ENCODE assay signal across 8 cellular contexts in the genomic region with DNA sequence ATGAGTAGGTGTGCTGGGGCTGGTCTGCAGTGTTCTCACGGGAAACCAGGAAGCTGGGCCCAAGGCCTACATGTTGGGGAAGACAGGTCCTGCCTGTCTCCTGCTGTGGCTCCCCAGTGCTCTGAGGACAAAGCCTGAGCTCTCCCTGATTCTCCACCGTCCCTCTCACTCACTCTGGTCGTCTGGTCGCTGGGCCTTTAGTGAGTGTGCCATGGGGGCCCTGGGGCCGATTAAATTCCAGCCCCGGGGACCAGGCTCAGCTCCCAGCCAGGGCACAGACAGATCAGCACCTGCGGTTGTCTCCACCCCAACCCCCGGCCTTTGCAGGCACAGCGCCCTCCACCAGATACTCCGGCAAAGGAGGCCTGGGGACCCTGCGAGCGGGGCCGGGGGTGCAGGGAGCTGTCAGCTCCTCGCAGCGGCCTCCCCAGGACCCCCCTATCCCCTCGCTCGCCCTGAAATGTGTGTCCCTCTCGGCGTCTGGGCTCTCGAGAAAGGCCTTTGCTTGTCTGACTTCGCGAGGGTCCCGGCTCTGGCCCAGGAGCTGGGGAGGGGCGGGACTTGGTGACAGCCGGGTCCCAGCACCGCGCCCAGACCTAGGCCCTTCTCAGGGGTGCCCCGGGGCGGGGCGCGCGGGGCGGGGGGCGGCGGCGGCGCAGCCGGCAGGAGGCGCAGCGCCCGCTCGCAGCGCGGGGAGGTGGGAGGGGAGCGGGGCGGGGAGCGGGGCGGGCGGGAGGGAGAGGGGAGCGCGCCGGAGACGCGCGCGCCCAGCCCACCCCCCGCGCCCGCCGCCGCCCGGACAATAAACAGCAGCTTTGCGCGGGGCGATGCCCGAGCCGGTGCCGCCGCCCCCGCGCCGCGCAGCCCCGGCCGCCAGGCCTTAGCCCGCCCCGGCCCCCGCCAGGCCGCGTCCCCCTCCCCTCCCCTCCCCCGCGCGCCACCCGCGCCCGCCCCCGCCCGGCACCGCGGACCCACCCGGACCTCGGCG. TPM values are rescaled to one million over a fixed set of nuclear protein-coding genes. Genes with fewer than 3 reads are reported as not detected.
DNase-seq lines count a peak whose midpoint lies in the region; ATAC-seq lines count a peak whose summit lies in the region.

A gene with protein sequence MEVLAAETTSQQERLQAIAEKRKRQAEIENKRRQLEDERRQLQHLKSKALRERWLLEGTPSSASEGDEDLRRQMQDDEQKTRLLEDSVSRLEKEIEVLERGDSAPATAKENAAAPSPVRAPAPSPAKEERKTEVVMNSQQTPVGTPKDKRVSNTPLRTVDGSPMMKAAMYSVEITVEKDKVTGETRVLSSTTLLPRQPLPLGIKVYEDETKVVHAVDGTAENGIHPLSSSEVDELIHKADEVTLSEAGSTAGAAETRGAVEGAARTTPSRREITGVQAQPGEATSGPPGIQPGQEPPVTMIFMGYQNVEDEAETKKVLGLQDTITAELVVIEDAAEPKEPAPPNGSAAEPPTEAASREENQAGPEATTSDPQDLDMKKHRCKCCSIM (plus strand): TSS at position 782 of the 988 bp plus-strand sequence. CDS start 212 bp downstream, outside the sequence.

- peak within 1 kb of the TSS; percentile 17 for H4K8ac ChIP-seq in trophoblast cell (ENCODE audit: low read depth, low read length)

- H3K36me3 ChIP-seq in SJCRH30 (no peaks in the 10 kb centered on the region), trophoblast cell (ENCODE audit: control insufficient read depth in 1 of 2, insufficient read depth in 2 of 2, low read length in 2 of 2) (peaks cover 0 to 2% of the 10 kb centered on the region in 2 experiments)

- DNase-seq in DMS79 treated with DMSO at 0.1 percent for 48 hours (lab: John Stamatoyannopoulos, UW) (peak; percentile 9), SJCRH30 (peak in 1 of 2 experiments; percentile 40), Right ventricle myocardium inferior (ENCODE audit: missing footprints) (no peak), trophoblast cell (no peak), GM19238 (ENCODE audit: insufficient read length, low spot score) (no peak), NOMO-1 treated with DMSO at 0.1 percent for 48 hours (lab: John Stamatoyannopoulos, UW; ENCODE audit: unreplicated experiment) (no peak)
- no peak for DNase-seq in stimulated activated CD4-positive, alpha-beta T cell treated with anti-CD3 and anti-CD28 coated beads, Interleukin-2, amount 100 ng/mL, for 24 hours

- H2AK5ac ChIP-seq in trophoblast cell (ENCODE audit: low read length): no peak within 1 kb of the TSS

- H3K9ac ChIP-seq in trophoblast cell (ENCODE audit: low read length): no peak within 1 kb of the TSS

- peak within 1 kb of the TSS; percentile 22 for H3K18ac ChIP-seq in trophoblast cell (ENCODE audit: low read length)

- H3K4me1 ChIP-seq in SJCRH30 (no peaks in the 10 kb centered on the region), trophoblast cell (ENCODE audit: control insufficient read depth in 1 of 2, insufficient read depth in 2 of 2, low read length in 2 of 2) (peaks cover 3% of the 10 kb centered on the region in 2 experiments)

- peak within 1 kb of the TSS; percentile 51 for H4K12ac ChIP-seq in trophoblast cell (ENCODE audit: low read depth, low read length)

- intact Hi-C loops in Right ventricle myocardium inferior (cut with DNase I): no loop called here

- H3K27ac ChIP-seq in SJCRH30: no peak within 1 kb of the TSS
- no peak within 1 kb of the TSS for H3K27ac ChIP-seq in trophoblast cell (ENCODE audit: low read depth, low read length)

- no peaks in the 10 kb centered on the region for H3K79me2 ChIP-seq in trophoblast cell (ENCODE audit: control insufficient read depth, insufficient read depth, low read length, poor library complexity)

- H2BK12ac ChIP-seq in trophoblast cell (ENCODE audit: low read length): no peak within 1 kb of the TSS

- H3K27me3 ChIP-seq in SJCRH30 (peaks cover 14% of the 10 kb centered on the region; the same call in 1 of the 2 replicates), trophoblast cell (ENCODE audit: insufficient read depth, low read length) (peaks cover 7% of the 10 kb centered on the region)

- H2BK120ac ChIP-seq in trophoblast cell (ENCODE audit: insufficient read depth, low read length, poor library complexity): no peak within 1 kb of the TSS

- WGBS in trophoblast cell (ENCODE audit: extremely low coverage, insufficient coverage, insufficient read length): no CpG with 5 or more reads among the region's 93 CpGs

- peak within 1 kb of the TSS; percentile 98 for H3K4me2 ChIP-seq in trophoblast cell (ENCODE audit: low read length)

- no peaks in the 10 kb centered on the region for H3K9me3 ChIP-seq in SJCRH30 (replicated peaks)
- H3K9me3 ChIP-seq in trophoblast cell (ENCODE audit: insufficient read depth, low read depth, low read length): peaks cover 8% of the 10 kb centered on the region

- ATAC-seq in Right ventricle myocardium inferior (peak; percentile 17), HG03439 (IDR thresholded peaks at IDR 0.05; ENCODE audit: unreplicated experiment) (no peak)

- H3K23ac ChIP-seq in trophoblast cell (ENCODE audit: low read length): no peak within 1 kb of the TSS

- H3K14ac ChIP-seq in trophoblast cell (ENCODE audit: low read length): peak within 1 kb of the TSS; percentile 32

- H3K4ac ChIP-seq in trophoblast cell (ENCODE audit: low read depth, low read length): no peak within 1 kb of the TSS

- H3K4me3 ChIP-seq in SJCRH30 (peak within 1 kb of the TSS; percentile 55), trophoblast cell (ENCODE audit: low read depth, low read length) (peak within 1 kb of the TSS; percentile 75)

- H3K79me1 ChIP-seq in trophoblast cell (ENCODE audit: low read length): no peaks in the 10 kb centered on the region

- H2AFZ ChIP-seq in trophoblast cell (ENCODE audit: insufficient read depth, low read length, poor library complexity): peak within 1 kb of the TSS; percentile 6

- peak within 1 kb of the TSS; percentile 30 for H4K91ac ChIP-seq in trophoblast cell (ENCODE audit: low read depth, low read length)

- H2BK5ac ChIP-seq in trophoblast cell (ENCODE audit: low read depth, low read length, poor library complexity): no peak within 1 kb of the TSS

RNA-seq across cellular contexts. Expression of the gene that starts here (rescaled TPM):
- total RNA-seq in SJCRH30 (2014; rRNA removed; shearing (Covaris generic)): 4.4 and 4.6 TPM in 2 replicates
- 34.0 TPM for total RNA-seq in Right ventricle myocardium inferior
- 11.3 and 12.7 TPM in 2 replicates for polyA plus RNA-seq in trophoblast cell (2013)
